Comparison of ENCODE assay signal across 9 cellular contexts in the genomic region with DNA sequence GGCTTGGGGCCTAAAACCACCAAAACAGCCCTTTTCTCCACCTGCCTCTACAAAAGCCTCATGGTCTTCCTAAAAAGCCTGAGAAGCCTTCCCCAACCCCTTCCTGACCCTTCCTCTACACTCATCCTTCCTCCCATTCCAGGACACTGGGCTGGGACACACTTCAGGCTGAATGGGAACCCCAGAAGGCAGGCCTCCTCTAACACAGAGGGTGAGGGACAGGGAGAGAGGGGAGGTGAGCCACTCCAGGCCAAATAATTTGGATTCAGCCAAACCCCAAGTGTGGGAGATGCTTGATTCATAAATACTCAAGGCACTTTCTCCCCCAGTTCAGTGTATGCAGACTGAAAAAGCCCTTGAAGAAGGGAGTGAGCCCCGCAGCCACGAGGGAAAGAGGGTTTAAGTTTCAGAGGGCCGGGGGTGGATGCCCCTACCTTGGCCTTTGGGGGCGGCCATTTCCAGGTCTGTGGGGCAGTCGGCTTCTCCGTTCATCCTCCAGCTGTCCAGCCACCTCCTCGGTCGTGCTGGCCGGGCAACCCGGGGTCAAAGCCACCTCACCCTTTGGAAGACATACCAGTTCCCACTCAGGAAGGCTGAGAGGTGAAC. TPM values are rescaled to one million over a fixed set of nuclear protein-coding genes. Genes with fewer than 3 reads are reported as not detected.
DNase-seq lines count a peak whose midpoint lies in the region; ATAC-seq and TF ChIP-seq lines count a peak whose summit lies in the region.
"Had no signal": no experiment of that assay in that cellular context is flagged by ENCODE, and none has a peak within 500 bp of the region (broad histone marks: within the 10 kb centered on the region; RNA-seq: fewer than 3 reads in every experiment).

No MANE protein-coding gene starts in this region.

- TF ChIP-seq CTCF in 22Rv1 (IDR thresholded peaks at IDR 0.05): no peak
- TF ChIP-seq CTCF in body of pancreas (IDR thresholded peaks at IDR 0.05): no peak

- DNase-seq in body of pancreas (no peak), erythroblast (lab: John Stamatoyannopoulos, UW) (no peak), NCI-H69 (lab: John Stamatoyannopoulos, UW) (no peak), NCI-H748 (lab: John Stamatoyannopoulos, UW; ENCODE audit: unreplicated experiment) (no peak)

- peaks cover 9 to 24% of the 10 kb centered on the region in 2 donors for H3K36me3 ChIP-seq in body of pancreas (replicated peaks in 1 of 2; ENCODE audit: insufficient read depth in 1 of 2, low read depth in 2 of 2)

- no peak for TF ChIP-seq POLR2A in body of pancreas (IDR thresholded peaks at IDR 0.05)
- no peak for TF ChIP-seq POLR2A in erythroblast (IDR thresholded peaks at IDR 0.05; ENCODE audit: low read length)

- peak; percentile 0 for ATAC-seq in HG03460 (IDR thresholded peaks at IDR 0.05; ENCODE audit: unreplicated experiment)
- no peak for ATAC-seq in body of pancreas
- ATAC-seq in HG03521 (IDR thresholded peaks at IDR 0.05; ENCODE audit: unreplicated experiment): no peak

- H3K27me3 ChIP-seq in body of pancreas (no peaks in the 10 kb centered on the region), mononuclear cell (ENCODE audit: insufficient read depth, low read length) (no peaks in the 10 kb centered on the region)

- H3K4me3 ChIP-seq in body of pancreas (no peak overlapping the region), mononuclear cell (ENCODE audit: low read length) (peak overlapping the region; percentile 71)

- H3K9me3 ChIP-seq in body of pancreas (no peaks in the 10 kb centered on the region), mononuclear cell (ENCODE audit: low read depth, low read length) (no peaks in the 10 kb centered on the region)

- H3K4me1 ChIP-seq in body of pancreas (peaks cover 28% of the 10 kb centered on the region), mononuclear cell (ENCODE audit: insufficient read depth, low read length) (peaks cover 60% of the 10 kb centered on the region)

- intact Hi-C loops in body of pancreas (cut with DNase I): loop anchor here (5.0 kb wide), 1 partner anchor 104 kb away; a partner anchor contains a TSS

- 6% methylated on average over 10 of the region's 10 CpGs for WGBS in body of pancreas, 2 donors

- peak overlapping the region; percentile 100 for H3K27ac ChIP-seq in 22Rv1
- H3K27ac ChIP-seq in body of pancreas: peak overlapping the region; percentile 2 to 99 (median 99)

RNA-seq across cellular contexts. Expression of a gene that starts 1.6 kb away (rescaled TPM):
- total RNA-seq in body of pancreas (10 to 100 TPM; 43.8 to 73.8 TPM), mononuclear cell (56.4 TPM)

RNA-seq across cellular contexts. Expression of a gene that starts 18.2 kb away (rescaled TPM):
- total RNA-seq in body of pancreas (10 to 100 TPM; 21.0 to 37.6 TPM), mononuclear cell (44.7 TPM)

RNA-seq across cellular contexts. Expression of a gene that starts 31.1 kb away (rescaled TPM):
- total RNA-seq in body of pancreas: 10 to 100 TPM; 22.6 to 31.0 TPM
- total RNA-seq in mononuclear cell: 20.4 TPM

RNA-seq across cellular contexts. Expression of a gene that starts 47.3 kb away (rescaled TPM):
- 10 to 100 TPM in 1 of 2 donors, 1 to 10 TPM in 1; 3.9 to 10.5 TPM for total RNA-seq in body of pancreas
- total RNA-seq in mononuclear cell: not detected
- total RNA-seq: subcutaneous adipose tissue had no signal

RNA-seq across cellular contexts. Expression of a gene that starts 50.1 kb away (rescaled TPM):
- total RNA-seq in body of pancreas (not detected), mononuclear cell (0.42 TPM)
